Comparison of ENCODE assay signal across 33 cellular contexts in the genomic region with DNA sequence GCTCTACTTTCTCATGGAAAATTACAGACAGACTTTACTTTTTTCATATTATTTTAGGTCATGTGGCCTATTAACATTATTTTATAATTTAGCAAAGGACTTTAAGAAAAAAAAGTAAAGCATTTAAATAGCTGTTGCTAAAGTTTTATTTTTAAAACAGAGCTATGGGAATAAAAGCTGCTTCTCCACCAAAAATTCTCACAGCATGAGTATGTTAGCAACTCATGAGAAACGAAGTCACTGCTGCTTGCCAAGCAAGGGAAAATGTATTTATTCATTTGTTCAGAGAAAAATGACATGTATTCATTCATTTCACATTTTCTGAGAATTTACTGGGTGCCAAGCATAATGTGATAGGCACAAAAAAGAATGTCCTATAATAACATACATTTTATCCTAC. TPM values are rescaled to one million over a fixed set of nuclear protein-coding genes. Genes with fewer than 3 reads are reported as not detected.
"Had no signal": no experiment of that assay in that cellular context is flagged by ENCODE, and none has a peak within 500 bp of the region (broad histone marks: within the 10 kb centered on the region; RNA-seq: fewer than 3 reads in every experiment).

No MANE protein-coding gene starts in this region.

- DNase-seq: activated CD4-positive, alpha-beta T cell treated with anti-CD3 and anti-CD28 coated beads, Interleukin-2, amount 10 ng/mL, durations not matched to agents 24 days and 14 days; activated CD4-positive, alpha-beta T cell treated with anti-CD3 and anti-CD28 coated beads, Interleukin-2, amount 50 U/mL, for 4 hours; activated CD8-positive, alpha-beta T cell treated with anti-CD3 and anti-CD28 coated beads for 36 hours; activated effector memory CD4-positive, alpha-beta T cell treated with anti-CD3 and anti-CD28 coated beads, Interleukin-2, amount 50 U/mL, for 16 hours; activated naive CD4-positive, alpha-beta T cell; activated naive CD8-positive, alpha-beta T cell treated with anti-CD3 and anti-CD28 coated beads, Interleukin-2, amount 10 ng/mL, durations not matched to agents 7 days and 5 days; activated T-cell treated with anti-CD3 and anti-CD28 coated beads, Interleukin-2, amount 50 U/mL, for 1 hour; activated T-cell treated with anti-CD3 and anti-CD28 coated beads, Interleukin-2, amount 50 U/mL, for 72 hours; adrenal gland; anterior cingulate cortex; brain microvascular endothelial cell; central memory CD4-positive, alpha-beta T cell; Kasumi-1; MM.1S; MV-4-11; NCI-H1092; NCI-H146; NCI-H187; NCI-H2029 treated with DMSO at 0.1 percent for 48 hours; NCI-H2107; NCI-H2171; NCI-H226; NCI-H446 treated with DMSO at 0.1 percent for 48 hours; NCI-H524; SHP77; SJCRH30 had no signal

- H3K27me3 ChIP-seq: adrenal gland, brain microvascular endothelial cell, SJCRH30 had no signal

- ATAC-seq: activated CD8-positive, alpha-beta T cell treated with anti-CD3 and anti-CD28 coated beads for 36 hours; activated T-cell treated with anti-CD3 and anti-CD28 coated beads, Interleukin-2, amount 50 U/mL, for 72 hours; activated T-helper 17 cell treated with anti-CD3 and anti-CD28 coated beads, Interleukin-2, amount 50 U/mL, for 72 hours; Panc1 had no signal

- H3K4me3 ChIP-seq: adrenal gland, SJCRH30, SK-N-MC had no signal

- FAIRE-seq: TTC549 had no signal

- H3K27ac ChIP-seq: adrenal gland, brain microvascular endothelial cell, SJCRH30, SK-N-MC had no signal

- H3K36me3 ChIP-seq: adrenal gland, brain microvascular endothelial cell, SJCRH30 had no signal

- H3K9me3 ChIP-seq: adrenal gland, SJCRH30 had no signal

- H3K4me1 ChIP-seq: adrenal gland had no signal

RNA-seq across cellular contexts. Expression of a gene that starts 5.1 kb away (rescaled TPM):
- total RNA-seq: activated CD4-positive, alpha-beta T cell treated with anti-CD3 and anti-CD28 coated beads, Interleukin-2, amount 10 ng/mL, durations not matched to agents 24 days and 14 days; activated CD8-positive, alpha-beta memory T cell treated with anti-CD3 and anti-CD28 coated beads for 36 hours; activated CD8-positive, alpha-beta T cell treated with anti-CD3 and anti-CD28 coated beads for 36 hours; activated naive CD8-positive, alpha-beta T cell treated with anti-CD3 and anti-CD28 coated beads, Interleukin-2, amount 10 ng/mL, durations not matched to agents 7 days and 5 days; activated T-cell treated with anti-CD3 and anti-CD28 coated beads, Interleukin-2, amount 50 U/mL, for 72 hours; activated T-helper 17 cell treated with anti-CD3 and anti-CD28 coated beads, Interleukin-2, amount 50 U/mL, for 72 hours; adrenal gland; cerebellum; RPMI7951; SJCRH30 had no signal
